ENCODE assay signal across 17 cellular contexts in the genomic region with DNA sequence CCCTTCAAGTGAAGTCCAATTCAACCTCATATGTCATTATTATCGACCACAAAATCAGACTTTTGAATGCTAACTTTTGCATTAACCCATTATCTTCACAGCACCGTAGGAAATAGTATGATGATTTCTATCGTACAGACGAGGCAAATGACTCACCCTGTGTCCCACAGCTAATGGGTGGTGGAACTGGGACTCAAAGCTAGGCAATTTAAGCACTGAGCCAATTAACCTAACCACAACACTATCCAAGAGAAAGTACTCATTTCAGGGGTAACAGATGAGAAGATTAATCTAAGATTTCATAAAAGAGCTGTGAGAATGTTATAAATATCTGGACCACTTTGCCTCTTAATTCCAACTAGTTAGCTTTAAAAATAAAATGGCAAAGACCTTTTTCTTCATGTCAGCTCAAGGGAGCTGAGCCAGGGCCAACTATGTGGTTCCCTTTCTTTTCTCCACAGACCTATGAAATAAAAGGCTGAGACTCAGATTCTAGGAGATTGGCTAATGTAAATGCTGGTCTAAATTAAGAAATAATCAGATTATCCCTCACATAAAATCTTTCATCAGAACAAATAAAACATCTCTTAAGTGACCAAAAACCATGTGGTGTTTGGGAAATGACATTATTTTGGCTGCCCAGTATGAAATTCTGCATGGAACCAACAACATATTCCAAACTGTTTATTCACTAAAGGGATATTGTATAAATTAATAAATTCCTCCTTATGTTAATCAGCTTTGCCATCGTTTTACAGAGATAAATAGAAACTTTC. TPM values are rescaled to one million over a fixed set of nuclear protein-coding genes. Genes with fewer than 3 reads are reported as not detected.
DNase-seq lines count a peak whose midpoint lies in the region; ATAC-seq and TF ChIP-seq lines count a peak whose summit lies in the region.
"Had no signal": no experiment of that assay in that cellular context is flagged by ENCODE, and none has a peak within 500 bp of the region (broad histone marks: within the 10 kb centered on the region; RNA-seq: fewer than 3 reads in every experiment).

No MANE protein-coding gene starts in this region.

- POLR2A ChIA-PET in naive thymus-derived CD4-positive, alpha-beta T cell (lab: Charles Lee), result no interaction called here

- DNase-seq in H4 (ENCODE audit: low spot score) (peak; percentile 18), superior temporal gyrus (ENCODE audit: extremely low spot score) (no peak), brain microvascular endothelial cell (no peak), NCI-H226 (no peak)
- DNase-seq in activated T-helper 1 cell treated with anti-CD3 and anti-CD28 coated beads, Interleukin-12 subunit alpha, Interleukin-12 subunit beta, Interleukin-2, Interleukin-4 antibody, amounts not matched to agents 30 ng/mL and 10 ng/mL and 1 ng/mL, durations not matched to agents 14 hours and 24 hours and 36 hours (ENCODE audit: low spot score), result no peak
- DNase-seq in naive thymus-derived CD4-positive, alpha-beta T cell, result no peak
- DNase-seq: activated CD4-positive, alpha-beta T cell treated with anti-CD3 and anti-CD28 coated beads for 48 hours; foreskin melanocyte; Kasumi-1; NCI-H2107; psoas muscle; stimulated activated CD4-positive, alpha-beta T cell treated with anti-CD3 and anti-CD28 coated beads, Interleukin-4, amount 100 ng/mL, for 4 hours; stimulated activated naive CD4-positive, alpha-beta T cell treated with Interleukin-2 at 50 U/mL for 16 hours had no signal

- peaks cover 18% of the 10 kb centered on the region for H3K9me3 Mint-ChIP-seq in activated T-helper 1 cell treated with anti-CD3 and anti-CD28 coated beads, Interleukin-12 subunit alpha, Interleukin-12 subunit beta, Interleukin-2, Interleukin-4 antibody, amounts not matched to agents 30 ng/mL and 10 ng/mL and 1 ng/mL, durations not matched to agents 14 hours and 24 hours and 36 hours
- peaks cover 0 to 35% (median 13%) of the 10 kb centered on the region in 11 donors for H3K9me3 Mint-ChIP-seq in naive thymus-derived CD4-positive, alpha-beta T cell

- H3K27me3 ChIP-seq in BLaER1 treated with 17β-estradiol and CSF1 and Interleukin-3, amounts not matched to agents 10 nM and 100 nM, result no peaks in the 10 kb centered on the region
- no peaks in the 10 kb centered on the region for H3K27me3 ChIP-seq in naive thymus-derived CD4-positive, alpha-beta T cell (ENCODE audit: control insufficient read depth in 2 of 2, insufficient read depth in 2 of 2, low read length in 2 of 2)
- no peaks in the 10 kb centered on the region for H3K27me3 ChIP-seq in brain microvascular endothelial cell (replicated peaks)

- intact Hi-C loops in activated T-helper 1 cell treated with anti-CD3 and anti-CD28 coated beads, Interleukin-12 subunit alpha, Interleukin-12 subunit beta, Interleukin-2, Interleukin-4 antibody, amounts not matched to agents 30 ng/mL and 10 ng/mL and 1 ng/mL, durations not matched to agents 14 hours and 24 hours and 36 hours (cut with micrococcal nuclease), result loop anchor here (1.0 to 10.0 kb wide), 4 partner anchors 8 to 876 kb away; a partner anchor contains a TSS
- intact Hi-C loops in naive thymus-derived CD4-positive, alpha-beta T cell (cut with micrococcal nuclease), result loop anchor here (5.0 to 10.0 kb wide), 3 partner anchors 153 to 667 kb away; a partner anchor contains a TSS

- H3K27me3 Mint-ChIP-seq in activated T-helper 1 cell treated with anti-CD3 and anti-CD28 coated beads, Interleukin-12 subunit alpha, Interleukin-12 subunit beta, Interleukin-2, Interleukin-4 antibody, amounts not matched to agents 30 ng/mL and 10 ng/mL and 1 ng/mL, durations not matched to agents 14 hours and 24 hours and 36 hours (ENCODE audit: insufficient read depth), result peaks cover 1% of the 10 kb centered on the region
- peaks cover 0 to 5% (median 0%) of the 10 kb centered on the region in 5 donors for H3K27me3 Mint-ChIP-seq in naive thymus-derived CD4-positive, alpha-beta T cell
- H3K27me3 Mint-ChIP-seq: dendritic cell treated with granulocyte-macrophage colony-stimulating factor and Interleukin-4, amounts not matched to agents 40 ng/mL and 50 ng/mL, for 4 days had no signal

- peak overlapping the region in 8 of 11 experiments; percentile 5 to 92 (median 89); a peak in 10 of 22 replicates for H3K27ac ChIP-seq in BLaER1 treated with 17β-estradiol and CSF1 and Interleukin-3, amounts not matched to agents 10 nM and 100 nM
- H3K27ac ChIP-seq in naive thymus-derived CD4-positive, alpha-beta T cell (ENCODE audit: low read depth, low read length), result no peak overlapping the region
- no peak overlapping the region for H3K27ac ChIP-seq in brain microvascular endothelial cell
- H3K27ac ChIP-seq: psoas muscle had no signal

- peaks cover 0 to 18% (median 0%) of the 10 kb centered on the region in 11 experiments; a peak in 5 of 22 replicates for H4K20me1 ChIP-seq in BLaER1 treated with 17β-estradiol and CSF1 and Interleukin-3, amounts not matched to agents 10 nM and 100 nM

- peaks cover 17 to 56% (median 50%) of the 10 kb centered on the region in 11 experiments; a peak in 21 of 22 replicates for H3K36me3 ChIP-seq in BLaER1 treated with 17β-estradiol and CSF1 and Interleukin-3, amounts not matched to agents 10 nM and 100 nM
- no peaks in the 10 kb centered on the region for H3K36me3 ChIP-seq in naive thymus-derived CD4-positive, alpha-beta T cell (ENCODE audit: control insufficient read depth in 2 of 3, insufficient read depth in 3 of 3, low read length in 3 of 3)
- H3K36me3 ChIP-seq in brain microvascular endothelial cell (replicated peaks), result no peaks in the 10 kb centered on the region

- peaks cover 69% of the 10 kb centered on the region for H3K4me1 Mint-ChIP-seq in activated T-helper 1 cell treated with anti-CD3 and anti-CD28 coated beads, Interleukin-12 subunit alpha, Interleukin-12 subunit beta, Interleukin-2, Interleukin-4 antibody, amounts not matched to agents 30 ng/mL and 10 ng/mL and 1 ng/mL, durations not matched to agents 14 hours and 24 hours and 36 hours (ENCODE audit: low read depth)
- H3K4me1 Mint-ChIP-seq in naive thymus-derived CD4-positive, alpha-beta T cell, result peaks cover 22 to 59% (median 44%) of the 10 kb centered on the region in 7 donors

- H3K36me3 Mint-ChIP-seq in activated T-helper 1 cell treated with anti-CD3 and anti-CD28 coated beads, Interleukin-12 subunit alpha, Interleukin-12 subunit beta, Interleukin-2, Interleukin-4 antibody, amounts not matched to agents 30 ng/mL and 10 ng/mL and 1 ng/mL, durations not matched to agents 14 hours and 24 hours and 36 hours (ENCODE audit: low read depth), result peaks cover 82% of the 10 kb centered on the region
- H3K36me3 Mint-ChIP-seq in naive thymus-derived CD4-positive, alpha-beta T cell, result peaks cover 15 to 93% (median 25%) of the 10 kb centered on the region in 5 donors

- in situ Hi-C loops in brain microvascular endothelial cell (cut with HindIII; ENCODE audit: low pct_ligation_motif_present, low sequenced_read_pairs), result no loop called here

- H3K4me3 ChIP-seq in BLaER1 treated with 17β-estradiol and CSF1 and Interleukin-3, amounts not matched to agents 10 nM and 100 nM, result peak overlapping the region in 8 of 10 experiments; percentile 85 to 94 (median 90); a peak in 12 of 20 replicates
- H3K4me3 ChIP-seq in naive thymus-derived CD4-positive, alpha-beta T cell (ENCODE audit: low read length), result peak overlapping the region; percentile 34
- no peak overlapping the region for H3K4me3 ChIP-seq in brain microvascular endothelial cell (ENCODE audit: low read depth, low read length)
- H3K4me3 ChIP-seq: psoas muscle had no signal

- H3K4me1 ChIP-seq in BLaER1 treated with 17β-estradiol and CSF1 and Interleukin-3, amounts not matched to agents 10 nM and 100 nM, result peaks cover 36 to 53% (median 43%) of the 10 kb centered on the region in 10 experiments
- peaks cover 5 to 24% of the 10 kb centered on the region in 2 donors for H3K4me1 ChIP-seq in naive thymus-derived CD4-positive, alpha-beta T cell (ENCODE audit: control insufficient read depth in 2 of 2, insufficient read depth in 2 of 2, low read length in 2 of 2)
- H3K4me1 ChIP-seq: psoas muscle had no signal

- peak overlapping the region; percentile 85 for H3K27ac Mint-ChIP-seq in activated T-helper 1 cell treated with anti-CD3 and anti-CD28 coated beads, Interleukin-12 subunit alpha, Interleukin-12 subunit beta, Interleukin-2, Interleukin-4 antibody, amounts not matched to agents 30 ng/mL and 10 ng/mL and 1 ng/mL, durations not matched to agents 14 hours and 24 hours and 36 hours
- peak overlapping the region in 5 of 9 donors; percentile 18 to 94 (median 70) for H3K27ac Mint-ChIP-seq in naive thymus-derived CD4-positive, alpha-beta T cell
- H3K27ac Mint-ChIP-seq: dendritic cell treated with granulocyte-macrophage colony-stimulating factor and Interleukin-4, amounts not matched to agents 40 ng/mL and 50 ng/mL, for 4 days; mesothelial cell of epicardium had no signal

- no peak overlapping the region for H3K9ac ChIP-seq in BLaER1 treated with 17β-estradiol and CSF1 and Interleukin-3, amounts not matched to agents 10 nM and 100 nM

- peak overlapping the region; percentile 87 for H3K4me3 Mint-ChIP-seq in activated T-helper 1 cell treated with anti-CD3 and anti-CD28 coated beads, Interleukin-12 subunit alpha, Interleukin-12 subunit beta, Interleukin-2, Interleukin-4 antibody, amounts not matched to agents 30 ng/mL and 10 ng/mL and 1 ng/mL, durations not matched to agents 14 hours and 24 hours and 36 hours
- peak overlapping the region in 5 of 10 donors; percentile 49 to 99 (median 59) for H3K4me3 Mint-ChIP-seq in naive thymus-derived CD4-positive, alpha-beta T cell
- H3K4me3 Mint-ChIP-seq: mesothelial cell of epicardium had no signal

- ATAC-seq in naive thymus-derived CD4-positive, alpha-beta T cell, result no peak
- no peak for ATAC-seq in GM19351 (IDR thresholded peaks at IDR 0.05; ENCODE audit: unreplicated experiment)
- ATAC-seq: psoas muscle had no signal

- peaks cover 42 to 57% (median 50%) of the 10 kb centered on the region in 11 experiments for H3K9me3 ChIP-seq in BLaER1 treated with 17β-estradiol and CSF1 and Interleukin-3, amounts not matched to agents 10 nM and 100 nM (replicated peaks in 1 of 11)
- peaks cover 0 to 13% (median 0%) of the 10 kb centered on the region in 3 experiments for H3K9me3 ChIP-seq in naive thymus-derived CD4-positive, alpha-beta T cell (ENCODE audit: control insufficient read depth in 2 of 3, low read length in 3 of 3)

- TF ChIP-seq CTCF in brain microvascular endothelial cell (IDR thresholded peaks at IDR 0.05; ENCODE audit: low read depth, low read length, missing control alignments), result no peak

- H3K4me2 ChIP-seq in BLaER1 treated with 17β-estradiol and CSF1 and Interleukin-3, amounts not matched to agents 10 nM and 100 nM, result peak overlapping the region; percentile 85 to 99 (median 97); a peak in 21 of 22 replicates

- CTCF ChIA-PET in naive thymus-derived CD4-positive, alpha-beta T cell (lab: Charles Lee), result interaction anchor here (0.6 to 0.9 kb wide), 2 partner anchors 17 to 986 kb away, joined by 3 read pairs; no protein-coding TSS in a partner anchor

RNA-seq across cellular contexts. Expression of a gene that starts 4.9 kb away (rescaled TPM):
- 3.7 and 5.7 TPM in 2 replicates for total RNA-seq in H4 (2014; rRNA removed; shearing (Covaris generic))
- total RNA-seq in activated T-helper 1 cell treated with anti-CD3 and anti-CD28 coated beads, Interleukin-12 subunit alpha, Interleukin-12 subunit beta, Interleukin-2, Interleukin-4 antibody, amounts not matched to agents 30 ng/mL and 10 ng/mL and 1 ng/mL, durations not matched to agents 14 hours and 24 hours and 36 hours, result 67.4 and 67.9 TPM in 2 replicates
- total RNA-seq in naive thymus-derived CD4-positive, alpha-beta T cell, result 100 to 1,000 TPM in 1 of 5 experiments, 10 to 100 TPM in 2, 1 to 10 TPM in 2; 1.7 to 162 (median 15.2) TPM
- polyA plus RNA-seq in naive thymus-derived CD4-positive, alpha-beta T cell, result 10 to 100 TPM; 23.4 to 67.7 TPM

RNA-seq across cellular contexts. Expression of a gene that starts 51.5 kb away (rescaled TPM):
- total RNA-seq in H4 (2014; rRNA removed; shearing (Covaris generic)), result not detected in 2 replicates
- not detected in 2 replicates for total RNA-seq in activated T-helper 1 cell treated with anti-CD3 and anti-CD28 coated beads, Interleukin-12 subunit alpha, Interleukin-12 subunit beta, Interleukin-2, Interleukin-4 antibody, amounts not matched to agents 30 ng/mL and 10 ng/mL and 1 ng/mL, durations not matched to agents 14 hours and 24 hours and 36 hours
- total RNA-seq in naive thymus-derived CD4-positive, alpha-beta T cell, result 10 to 100 TPM in 1 of 5 experiments, 1 to 10 TPM in 1, under 1 TPM in 3; 0.22 to 12.4 (median 0.80) TPM
- polyA plus RNA-seq in naive thymus-derived CD4-positive, alpha-beta T cell, result under 1 TPM; 0.10 to 0.35 TPM

Comparison
In these comparisons a context has a peak if more than half of its experiments do, and no peak if none do; other contexts are left out.
1. H3K27ac ChIP-seq: peak in BLaER1 treated with 17β-estradiol and CSF1 and Interleukin-3, amounts not matched to agents 10 nM and 100 nM (8 of 11); none in naive thymus-derived CD4-positive, alpha-beta T cell (single experiment) and brain microvascular endothelial cell (single experiment).